In genomic region chr6:35730745-35731413, GRCh38 we compare ENCODE assay signal across 8 cellular contexts. TPM values are rescaled to one million over a fixed set of nuclear protein-coding genes. Genes with fewer than 3 reads are reported as not detected.
DNase-seq lines count a peak whose midpoint lies in the region; ATAC-seq and TF ChIP-seq lines count a peak whose summit lies in the region.

No MANE protein-coding gene starts in this region.

- H3K4me1 Mint-ChIP-seq in activated naive CD4-positive, alpha-beta T cell treated with anti-CD3 and anti-CD28 coated beads, Interleukin-2, amount 10 ng/mL, durations not matched to agents 7 days and 5 days: peaks cover 85% of the 10 kb centered on the region

- no peak for TF ChIP-seq POLR2A in transverse colon (IDR thresholded peaks at IDR 0.05)

- H3K9me3 ChIP-seq in ascending aorta (no peaks in the 10 kb centered on the region), lung (ENCODE audit: control insufficient read depth in 2 of 2, insufficient read depth in 1 of 2, low read length in 1 of 2) (no peaks in the 10 kb centered on the region), transverse colon (no peaks in the 10 kb centered on the region)

- DNase-seq in activated naive CD4-positive, alpha-beta T cell treated with anti-CD3 and anti-CD28 coated beads, Interleukin-2, amount 10 ng/mL, durations not matched to agents 7 days and 5 days: no peak
- no peak for DNase-seq in activated naive CD4-positive, alpha-beta T cell treated with anti-CD3 and anti-CD28 coated beads, Interleukin-2, amount 50 U/mL, for 16 hours
- DNase-seq in ascending aorta (ENCODE audit: low spot score in 2 of 2) (no peak), lung (ENCODE audit: low spot score) (no peak), transverse colon (no peak), HK-2 (ENCODE audit: unreplicated experiment) (no peak), NCI-H2029 treated with DMSO at 0.1 percent for 48 hours (lab: John Stamatoyannopoulos, UW) (no peak)

- no peaks in the 10 kb centered on the region for H3K36me3 ChIP-seq in ascending aorta
- no peaks in the 10 kb centered on the region for H3K36me3 ChIP-seq in lung (ENCODE audit: control insufficient read depth in 2 of 2, insufficient read depth in 2 of 2, low read length in 2 of 2)
- H3K36me3 ChIP-seq in transverse colon: no peaks in the 10 kb centered on the region

- H3K9me3 Mint-ChIP-seq in activated naive CD4-positive, alpha-beta T cell treated with anti-CD3 and anti-CD28 coated beads, Interleukin-2, amount 10 ng/mL, durations not matched to agents 7 days and 5 days: no peaks in the 10 kb centered on the region

- TF ChIP-seq EP300 in transverse colon (IDR thresholded peaks at IDR 0.05; ENCODE audit: low read depth): no peak

- in situ Hi-C loops in transverse colon (cut with MboI; ENCODE audit: low pct_ligation_motif_present in 1 of 4, low pct_unique_long_range_greater_than_20kb in 1 of 4, low sequenced_read_pairs in 3 of 4): loop anchor here in 3 of 4 donors (5.0 to 25.0 kb wide), 4 partner anchors 39 to 394 kb away; partner anchors contain the start of gene PPARD (in 1 of the 3)

- no peak for ATAC-seq in lung (ENCODE audit: insufficient read depth, low FRiP score)
- no peak for ATAC-seq in GM18907 (IDR thresholded peaks at IDR 0.05; ENCODE audit: unreplicated experiment)

- H3K27me3 ChIP-seq in ascending aorta (no peaks in the 10 kb centered on the region), lung (ENCODE audit: control insufficient read depth, insufficient read depth) (no peaks in the 10 kb centered on the region), transverse colon (no peaks in the 10 kb centered on the region)

- CTCF ChIA-PET in activated naive CD4-positive, alpha-beta T cell treated with anti-CD3 and anti-CD28 coated beads, Interleukin-2, amount 10 ng/mL, durations not matched to agents 7 days and 5 days (lab: Charles Lee): interaction anchor here (1.8 to 9.2 kb wide), 2 partner anchors 93 to 149 kb away, joined by 4 to 169 read pairs; no protein-coding TSS in a partner anchor

- peak overlapping the region; percentile 59 to 84 for H3K4me3 ChIP-seq in ascending aorta
- no peak overlapping the region for H3K4me3 ChIP-seq in lung
- peak overlapping the region in 2 of 4 donors; percentile 57 to 63 for H3K4me3 ChIP-seq in transverse colon

- intact Hi-C loops in ascending aorta (cut with DNase I): loop anchor here (5.0 kb wide), 1 partner anchor 279 kb away; the partner anchor contains the start of gene FANCE
- intact Hi-C loops in transverse colon (cut with DNase I; ENCODE audit: low total_unique reads): no loop called here

- H3K36me3 Mint-ChIP-seq in activated naive CD4-positive, alpha-beta T cell treated with anti-CD3 and anti-CD28 coated beads, Interleukin-2, amount 10 ng/mL, durations not matched to agents 7 days and 5 days: no peaks in the 10 kb centered on the region

- peak overlapping the region; percentile 100 for H3K27ac ChIP-seq in ascending aorta
- H3K27ac ChIP-seq in lung (ENCODE audit: low read depth in 1 of 2, low read length in 1 of 2): peak overlapping the region; percentile 96 to 100
- H3K27ac ChIP-seq in transverse colon: peak overlapping the region; percentile 99 to 100 (median 100)

- WGBS in lung, 2 donors: 6 to 9% methylated on average over 15 of the region's 15 CpGs
- WGBS in transverse colon (ENCODE audit: low coverage in 1 of 2), 2 donors: 11% methylated on average over 12 of the region's 15 CpGs; no CpG with 5 or more reads in 1 of the 2 donors

- H3K27ac Mint-ChIP-seq in activated naive CD4-positive, alpha-beta T cell treated with anti-CD3 and anti-CD28 coated beads, Interleukin-2, amount 10 ng/mL, durations not matched to agents 7 days and 5 days: peak overlapping the region; percentile 99

- TF ChIP-seq CTCF in ascending aorta (IDR thresholded peaks at IDR 0.05) (no peak), lung (IDR thresholded peaks at IDR 0.05; ENCODE audit: control extremely low read depth, extremely low read depth) (no peak), transverse colon (IDR thresholded peaks at IDR 0.05) (no peak)

- no peaks in the 10 kb centered on the region for H3K27me3 Mint-ChIP-seq in activated naive CD4-positive, alpha-beta T cell treated with anti-CD3 and anti-CD28 coated beads, Interleukin-2, amount 10 ng/mL, durations not matched to agents 7 days and 5 days

- peaks cover 56 to 75% of the 10 kb centered on the region in 2 donors for H3K4me1 ChIP-seq in ascending aorta
- H3K4me1 ChIP-seq in lung (ENCODE audit: control insufficient read depth in 2 of 2, insufficient read depth in 2 of 2, low read length in 2 of 2): peaks cover 33 to 48% of the 10 kb centered on the region in 2 donors
- H3K4me1 ChIP-seq in transverse colon: peaks cover 66 to 91% (median 82%) of the 10 kb centered on the region in 4 donors

- peak overlapping the region; percentile 82 for H3K4me3 Mint-ChIP-seq in activated naive CD4-positive, alpha-beta T cell treated with anti-CD3 and anti-CD28 coated beads, Interleukin-2, amount 10 ng/mL, durations not matched to agents 7 days and 5 days

RNA-seq across cellular contexts. Expression of gene ARMC12, which starts 6.0 kb away (rescaled TPM):
- total RNA-seq in ascending aorta (not detected), lung (under 1 TPM; 0.20 to 0.52 TPM), transverse colon (1 to 10 TPM in 1 of 4 donors, under 1 TPM in 1, not detected in 2; 0.68 to 1.5 TPM)
- 1 to 10 TPM; 1.0 to 1.1 TPM for polyA plus RNA-seq in lung

RNA-seq across cellular contexts. Expression of gene FKBP5, which starts 42.2 kb away (rescaled TPM):
- total RNA-seq in ascending aorta (112 TPM), lung (100 to 1,000 TPM in 1 of 2 donors, 10 to 100 TPM in 1; 25.9 to 184 TPM), transverse colon (100 to 1,000 TPM in 3 of 4 donors, 10 to 100 TPM in 1; 82.8 to 299 (median 254) TPM)
- polyA plus RNA-seq in lung: 100 to 1,000 TPM in 1 of 2 donors, 10 to 100 TPM in 1; 27.7 to 245 TPM

RNA-seq across cellular contexts. Expression of gene CLPSL2, which starts 45.5 kb away (rescaled TPM):
- total RNA-seq in ascending aorta: not detected
- total RNA-seq in lung: not detected
- polyA plus RNA-seq in lung: not detected
- not detected for total RNA-seq in transverse colon

RNA-seq across cellular contexts. Expression of gene CLPSL1, which starts 49.9 kb away (rescaled TPM):
- total RNA-seq in ascending aorta: not detected
- not detected for total RNA-seq in lung
- polyA plus RNA-seq in lung: not detected
- not detected for total RNA-seq in transverse colon
